ENCODE assay signal across 8 cellular contexts in the genomic region with DNA sequence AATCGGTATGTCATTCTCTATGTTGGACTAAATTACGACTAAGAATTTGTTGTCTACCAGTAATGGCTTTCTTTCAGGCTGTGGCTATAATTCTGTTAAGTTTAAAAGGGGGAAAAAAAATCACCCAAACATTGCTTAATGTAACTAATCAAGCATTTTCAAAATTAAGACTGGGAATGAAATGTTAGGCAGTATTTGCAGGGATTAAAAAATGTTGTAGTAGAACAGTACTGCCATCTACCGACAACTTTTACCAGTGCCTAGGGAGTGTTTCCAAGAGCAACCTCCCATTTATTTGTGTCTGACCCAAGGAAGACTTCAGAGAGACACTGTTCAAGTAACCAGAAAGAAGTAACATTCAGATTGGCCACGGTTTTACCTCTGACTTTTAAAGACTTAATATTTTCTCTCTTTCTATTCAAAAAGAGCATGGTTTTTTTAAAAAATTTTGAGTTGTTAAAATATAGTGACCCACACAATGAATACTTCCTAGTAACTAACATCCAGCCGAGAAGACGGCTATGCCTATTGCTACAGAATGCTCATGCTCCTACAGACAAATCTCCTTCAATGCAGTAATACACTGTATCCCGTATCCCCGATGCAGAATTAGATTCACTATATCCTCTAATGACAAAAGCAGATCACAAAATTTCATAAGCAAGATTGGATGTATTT.
A peak's percentile ranks its signal among the peaks of the same experiment; 100 is the strongest.
DNase-seq lines count a peak whose midpoint lies in the region; ATAC-seq lines count a peak whose summit lies in the region.

No MANE protein-coding gene starts in this region.

- peaks cover 5 to 11% of the 10 kb centered on the region in 2 donors for H3K4me1 Mint-ChIP-seq in stimulated activated naive B cell treated with anti-CD40 and anti-IgM and Interleukin-4, amounts not matched to agents 10 μg/mL and 1 μg/mL and 100 μg/mL, for 72 hours
- H3K4me1 Mint-ChIP-seq in stimulated activated effector memory CD8-positive, alpha-beta T cell treated with anti-CD3 and anti-CD28 coated beads, Interleukin-12 subunit alpha, Interleukin-12 subunit beta, amount 100 ng/mL, for 72 hours = peaks cover 9% of the 10 kb centered on the region

- no peaks in the 10 kb centered on the region for H3K9me3 Mint-ChIP-seq in stimulated activated naive B cell treated with anti-CD40 and anti-IgM and Interleukin-4, amounts not matched to agents 10 μg/mL and 1 μg/mL and 100 μg/mL, for 72 hours
- H3K9me3 Mint-ChIP-seq in stimulated activated effector memory CD8-positive, alpha-beta T cell treated with anti-CD3 and anti-CD28 coated beads, Interleukin-12 subunit alpha, Interleukin-12 subunit beta, amount 100 ng/mL, for 72 hours = no peaks in the 10 kb centered on the region

- H3K4me3 Mint-ChIP-seq in stimulated activated naive B cell treated with anti-CD40 and anti-IgM and Interleukin-4, amounts not matched to agents 10 μg/mL and 1 μg/mL and 100 μg/mL, for 72 hours = no peak overlapping the region
- H3K4me3 Mint-ChIP-seq in stimulated activated effector memory CD8-positive, alpha-beta T cell treated with anti-CD3 and anti-CD28 coated beads, Interleukin-12 subunit alpha, Interleukin-12 subunit beta, amount 100 ng/mL, for 72 hours = no peak overlapping the region

- H3K27me3 Mint-ChIP-seq in stimulated activated naive B cell treated with anti-CD40 and anti-IgM and Interleukin-4, amounts not matched to agents 10 μg/mL and 1 μg/mL and 100 μg/mL, for 72 hours = no peaks in the 10 kb centered on the region

- ATAC-seq in HG02884 (IDR thresholded peaks at IDR 0.05; ENCODE audit: unreplicated experiment) = peak; percentile 79
- ATAC-seq in stimulated activated naive B cell treated with anti-CD40 and anti-IgM and Interleukin-4, amounts not matched to agents 10 μg/mL and 1 μg/mL and 100 μg/mL, for 72 hours (replicated peaks) = peak; percentile 60 to 71
- no peak for ATAC-seq in stimulated activated effector memory CD8-positive, alpha-beta T cell treated with anti-CD3 and anti-CD28 coated beads, Interleukin-12 subunit alpha, Interleukin-12 subunit beta, amount 100 ng/mL, for 72 hours

- H3K27ac Mint-ChIP-seq in stimulated activated naive B cell treated with anti-CD40 and anti-IgM and Interleukin-4, amounts not matched to agents 10 μg/mL and 1 μg/mL and 100 μg/mL, for 72 hours = no peak overlapping the region
- H3K27ac Mint-ChIP-seq in stimulated activated effector memory CD8-positive, alpha-beta T cell treated with anti-CD3 and anti-CD28 coated beads, Interleukin-12 subunit alpha, Interleukin-12 subunit beta, amount 100 ng/mL, for 72 hours = no peak overlapping the region

- DNase-seq in DMS 273 (lab: John Stamatoyannopoulos, UW; ENCODE audit: unreplicated experiment) = peak; percentile 78
- no peak for DNase-seq in DMS 273 treated with DMSO at 0.1 percent for 48 hours (lab: John Stamatoyannopoulos, UW)
- DNase-seq in NCI-H446 (lab: John Stamatoyannopoulos, UW) = peak; percentile 22 to 76
- peak; percentile 84 for DNase-seq in astrocyte of the hippocampus (ENCODE audit: low read depth, low spot score)
- peak; percentile 66 for DNase-seq in iPS DF 4.7 (ENCODE audit: extremely low read depth, low spot score)
- DNase-seq in stimulated activated naive B cell treated with anti-CD40 and anti-IgM and Interleukin-4, amounts not matched to agents 10 μg/mL and 1 μg/mL and 100 μg/mL, for 72 hours = peak; percentile 6
- no peak for DNase-seq in stimulated activated effector memory CD8-positive, alpha-beta T cell treated with anti-CD3 and anti-CD28 coated beads, Interleukin-12 subunit alpha, Interleukin-12 subunit beta, amount 100 ng/mL, for 72 hours (ENCODE audit: low spot score in 2 of 2)

- H3K36me3 Mint-ChIP-seq in stimulated activated naive B cell treated with anti-CD40 and anti-IgM and Interleukin-4, amounts not matched to agents 10 μg/mL and 1 μg/mL and 100 μg/mL, for 72 hours = no peaks in the 10 kb centered on the region
- no peaks in the 10 kb centered on the region for H3K36me3 Mint-ChIP-seq in stimulated activated effector memory CD8-positive, alpha-beta T cell treated with anti-CD3 and anti-CD28 coated beads, Interleukin-12 subunit alpha, Interleukin-12 subunit beta, amount 100 ng/mL, for 72 hours

Comparison
In these comparisons a context has a peak if more than half of its experiments do, and no peak if none do; other contexts are left out.
1. DNase-seq: peak in DMS 273 (single experiment), NCI-H446 (2 of 2), astrocyte of the hippocampus (single experiment), iPS DF 4.7 (single experiment) and stimulated activated naive B cell treated with anti-CD40 and anti-IgM and Interleukin-4, amounts not matched to agents 10 μg/mL and 1 μg/mL and 100 μg/mL, for 72 hours (single experiment); none in DMS 273 treated with DMSO at 0.1 percent for 48 hours (single experiment) and stimulated activated effector memory CD8-positive, alpha-beta T cell treated with anti-CD3 and anti-CD28 coated beads, Interleukin-12 subunit alpha, Interleukin-12 subunit beta, amount 100 ng/mL, for 72 hours (0 of 2).